Comparison of ENCODE assay signal across 8 cellular contexts in genomic region chr9:14661421-14662059, GRCh38. TPM values are rescaled to one million over a fixed set of nuclear protein-coding genes. Genes with fewer than 3 reads are reported as not detected.
DNase-seq lines count a peak whose midpoint lies in the region; ATAC-seq, FAIRE-seq and TF ChIP-seq lines count a peak whose summit lies in the region.

No MANE protein-coding gene starts in this region.

- no peak overlapping the region for H3K4me3 Mint-ChIP-seq in natural killer cell
- H3K4me3 Mint-ChIP-seq in natural killer cell treated with Interleukin-12 subunit alpha and Interleukin-12 subunit beta and Interleukin-15 and Interleukin-18, amount 100 ng/mL, for 72 hours = no peak overlapping the region
- H3K4me3 Mint-ChIP-seq in nephron = no peak overlapping the region
- H3K4me3 Mint-ChIP-seq in activated CD4-positive, alpha-beta T cell treated with anti-CD3 and anti-CD28 coated beads for 36 hours = no peak overlapping the region

- DNase-seq in natural killer cell (no peak), NCI-H2196 (lab: John Stamatoyannopoulos, UW; ENCODE audit: unreplicated experiment) (peak; percentile 71), bronchial epithelial cell (ENCODE audit: low read depth) (peak; percentile 39), SIG-M5 treated with dmso at 0.1 percent for 504 hours (lab: John Stamatoyannopoulos, UW; ENCODE audit: unreplicated experiment) (no peak)
- no peak for DNase-seq in natural killer cell treated with Interleukin-12 subunit alpha and Interleukin-12 subunit beta and Interleukin-15 and Interleukin-18, amount 100 ng/mL, for 72 hours (ENCODE audit: low spot score)
- no peak for DNase-seq in activated CD4-positive, alpha-beta T cell treated with anti-CD3 and anti-CD28 coated beads for 36 hours

- no peaks in the 10 kb centered on the region for H3K36me3 ChIP-seq in bronchial epithelial cell (ENCODE audit: control insufficient read depth, insufficient read depth, low read length)

- FAIRE-seq in bronchial epithelial cell (lab: Jason Lieb, UNC) = no peak

- no peaks in the 10 kb centered on the region for H3K27me3 Mint-ChIP-seq in natural killer cell (ENCODE audit: low read depth in 2 of 2)
- no peaks in the 10 kb centered on the region for H3K27me3 Mint-ChIP-seq in natural killer cell treated with Interleukin-12 subunit alpha and Interleukin-12 subunit beta and Interleukin-15 and Interleukin-18, amount 100 ng/mL, for 72 hours
- no peaks in the 10 kb centered on the region for H3K27me3 Mint-ChIP-seq in nephron (ENCODE audit: low read depth)
- H3K27me3 Mint-ChIP-seq in activated CD4-positive, alpha-beta T cell treated with anti-CD3 and anti-CD28 coated beads for 36 hours = no peaks in the 10 kb centered on the region

- H3K27ac Mint-ChIP-seq in natural killer cell (no peak overlapping the region), nephron (no peak overlapping the region)
- no peak overlapping the region for H3K27ac Mint-ChIP-seq in natural killer cell treated with Interleukin-12 subunit alpha and Interleukin-12 subunit beta and Interleukin-15 and Interleukin-18, amount 100 ng/mL, for 72 hours
- H3K27ac Mint-ChIP-seq in activated CD4-positive, alpha-beta T cell treated with anti-CD3 and anti-CD28 coated beads for 36 hours = no peak overlapping the region

- H3K4me3 ChIP-seq in bronchial epithelial cell (ENCODE audit: low read depth, low read length) = no peak overlapping the region

- no peaks in the 10 kb centered on the region for H3K27me3 ChIP-seq in bronchial epithelial cell (ENCODE audit: control insufficient read depth, insufficient read depth, low read length)

- H3K36me3 Mint-ChIP-seq in natural killer cell (no peaks in the 10 kb centered on the region), nephron (ENCODE audit: low read depth) (peaks cover 40% of the 10 kb centered on the region)
- H3K36me3 Mint-ChIP-seq in natural killer cell treated with Interleukin-12 subunit alpha and Interleukin-12 subunit beta and Interleukin-15 and Interleukin-18, amount 100 ng/mL, for 72 hours = peaks cover 11% of the 10 kb centered on the region
- H3K36me3 Mint-ChIP-seq in activated CD4-positive, alpha-beta T cell treated with anti-CD3 and anti-CD28 coated beads for 36 hours (ENCODE audit: low read depth) = peaks cover 34% of the 10 kb centered on the region

- peaks cover 0 to 5% of the 10 kb centered on the region in 2 donors for H3K4me1 Mint-ChIP-seq in natural killer cell
- no peaks in the 10 kb centered on the region for H3K4me1 Mint-ChIP-seq in natural killer cell treated with Interleukin-12 subunit alpha and Interleukin-12 subunit beta and Interleukin-15 and Interleukin-18, amount 100 ng/mL, for 72 hours (ENCODE audit: low read depth in 2 of 2)
- no peaks in the 10 kb centered on the region for H3K4me1 Mint-ChIP-seq in nephron
- no peaks in the 10 kb centered on the region for H3K4me1 Mint-ChIP-seq in activated CD4-positive, alpha-beta T cell treated with anti-CD3 and anti-CD28 coated beads for 36 hours

- POLR2A ChIA-PET in activated CD4-positive, alpha-beta T cell treated with anti-CD3 and anti-CD28 coated beads for 36 hours (lab: Charles Lee) = no interaction called here

- H3K9me3 Mint-ChIP-seq in natural killer cell (no peaks in the 10 kb centered on the region), nephron (peaks cover 5% of the 10 kb centered on the region)
- H3K9me3 Mint-ChIP-seq in natural killer cell treated with Interleukin-12 subunit alpha and Interleukin-12 subunit beta and Interleukin-15 and Interleukin-18, amount 100 ng/mL, for 72 hours = no peaks in the 10 kb centered on the region
- H3K9me3 Mint-ChIP-seq in activated CD4-positive, alpha-beta T cell treated with anti-CD3 and anti-CD28 coated beads for 36 hours (ENCODE audit: low read depth) = no peaks in the 10 kb centered on the region

- intact Hi-C loops in natural killer cell (cut with micrococcal nuclease) = no loop called here
- intact Hi-C loops in activated CD4-positive, alpha-beta T cell treated with anti-CD3 and anti-CD28 coated beads for 36 hours (cut with DNase I, micrococcal nuclease) = no loop called here

- ATAC-seq in natural killer cell = no peak
- ATAC-seq in natural killer cell treated with Interleukin-12 subunit alpha and Interleukin-12 subunit beta and Interleukin-15 and Interleukin-18, amount 100 ng/mL, for 72 hours = no peak
- ATAC-seq in activated CD4-positive, alpha-beta T cell treated with anti-CD3 and anti-CD28 coated beads for 36 hours = no peak
- ATAC-seq in GM19463 (IDR thresholded peaks at IDR 0.05; ENCODE audit: unreplicated experiment) = no peak

- peak; percentile 53 for TF ChIP-seq CTCF in natural killer cell (IDR thresholded peaks at IDR 0.05)
- TF ChIP-seq CTCF in bronchial epithelial cell (IDR thresholded peaks at IDR 0.05; ENCODE audit: insufficient read depth, low read length, severe bottlenecking) = peak; percentile 30
- TF ChIP-seq CTCF in nephron (IDR thresholded peaks at IDR 0.05; ENCODE audit: unreplicated experiment in 3 of 3) = peak; percentile 54 to 77 (median 61)

- CTCF ChIA-PET in activated CD4-positive, alpha-beta T cell treated with anti-CD3 and anti-CD28 coated beads for 36 hours (lab: Charles Lee) = interaction anchor here (0.6 to 1.8 kb wide), 12 partner anchors 9 to 1340 kb away, joined by 3 to 7 read pairs (median 3); no protein-coding TSS in a partner anchor

RNA-seq across cellular contexts. Expression of gene ZDHHC21, which starts 31.7 kb away (rescaled TPM):
- total RNA-seq in natural killer cell = 10 to 100 TPM in 2 of 3 donors, 1 to 10 TPM in 1; 9.2 to 17.8 (median 12.9) TPM
- total RNA-seq in natural killer cell treated with Interleukin-12 subunit alpha and Interleukin-12 subunit beta and Interleukin-15 and Interleukin-18, amount 100 ng/mL, for 72 hours = 10 to 100 TPM; 12.0 to 12.8 TPM
- 8.4 and 21.6 TPM in 2 replicates for total RNA-seq in bronchial epithelial cell
- total RNA-seq in activated CD4-positive, alpha-beta T cell treated with anti-CD3 and anti-CD28 coated beads for 36 hours = 1 to 10 TPM; 5.1 TPM

Comparison
In these comparisons a context has a peak if more than half of its experiments do, and no peak if none do; other contexts are left out.
1. DNase-seq: peak in NCI-H2196 (single experiment) and bronchial epithelial cell (single experiment); none in natural killer cell (single experiment), natural killer cell treated with Interleukin-12 subunit alpha and Interleukin-12 subunit beta and Interleukin-15 and Interleukin-18, amount 100 ng/mL, for 72 hours (single experiment), activated CD4-positive, alpha-beta T cell treated with anti-CD3 and anti-CD28 coated beads for 36 hours (single experiment) and SIG-M5 treated with dmso at 0.1 percent for 504 hours (single experiment).
2. Peak in every context shown above with its lines, with median percentiles within 50 percentile points of each other: CTCF ChIP-seq.